8 cellular contexts compared by ENCODE assay signal in the genomic region with DNA sequence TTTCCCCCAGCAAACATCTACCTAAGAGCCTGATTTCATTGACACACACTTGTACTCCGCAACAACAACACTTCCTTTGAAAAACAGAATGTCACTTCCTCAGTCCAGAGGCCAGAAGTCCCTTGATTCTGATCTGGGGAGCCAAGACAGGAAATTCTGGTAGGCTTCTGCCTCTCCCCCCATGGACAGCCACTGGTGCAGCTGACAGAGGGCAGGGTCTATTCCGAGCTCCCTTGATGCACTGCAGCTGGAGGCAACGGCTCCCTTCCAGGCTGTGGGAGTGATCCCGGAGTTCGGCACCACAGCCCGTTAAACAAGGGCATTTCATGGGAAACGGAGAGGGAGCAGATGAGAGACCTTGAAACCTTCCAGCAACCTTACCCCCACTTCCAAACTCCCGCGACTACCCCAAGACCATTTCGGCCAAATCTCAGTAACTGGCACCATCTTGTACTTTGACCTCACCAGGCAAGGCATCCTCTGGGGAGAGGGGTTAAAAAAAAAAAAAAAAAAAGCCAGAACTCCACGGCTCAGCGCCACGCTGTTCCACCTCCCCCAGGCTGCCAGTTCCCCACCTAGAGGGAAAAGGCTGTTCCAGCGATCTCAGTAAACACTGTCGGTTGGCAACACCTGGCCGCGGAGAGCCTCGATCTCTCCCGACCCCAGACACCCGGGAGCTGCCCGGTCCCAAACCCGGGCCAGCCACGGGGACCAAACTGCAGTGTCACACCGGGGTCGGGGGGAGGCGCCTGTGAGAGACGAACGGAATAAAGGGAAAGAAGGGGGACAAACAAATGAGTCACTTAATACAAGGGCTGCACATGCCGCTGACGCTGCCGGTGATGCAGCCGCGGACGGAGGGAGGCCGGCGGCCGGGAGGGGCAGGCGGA. TPM values are rescaled to one million over a fixed set of nuclear protein-coding genes. Genes with fewer than 3 reads are reported as not detected.
DNase-seq lines count a peak whose midpoint lies in the region; ATAC-seq and TF ChIP-seq lines count a peak whose summit lies in the region.

No MANE protein-coding gene starts in this region.

- no peaks in the 10 kb centered on the region for H3K36me3 Mint-ChIP-seq in activated naive CD8-positive, alpha-beta T cell treated with anti-CD3 and anti-CD28 coated beads, Interleukin-2, amount 50 U/mL, for 24 hours (ENCODE audit: low read depth)
- H3K36me3 Mint-ChIP-seq in type B pancreatic cell = peaks cover under 1% of the 10 kb centered on the region

- DNase-seq in NCI-H1105 treated with DMSO at 0.1 percent for 48 hours (lab: John Stamatoyannopoulos, UW) = peak; percentile 78
- DNase-seq in SW 1271 (lab: John Stamatoyannopoulos, UW) = peak; percentile 62 to 79
- DNase-seq in activated naive CD8-positive, alpha-beta T cell treated with anti-CD3 and anti-CD28 coated beads, Interleukin-2, amount 50 U/mL, for 24 hours = peak; percentile 77
- peak; percentile 87 to 93 (median 89) for DNase-seq in heart left ventricle
- DNase-seq in pons (ENCODE audit: low spot score) = peak; percentile 91
- DNase-seq in type B pancreatic cell (ENCODE audit: extremely low spot score, unreplicated experiment) = peak; percentile 82

- H3K4me1 ChIP-seq in heart left ventricle = peaks cover 0 to 60% (median 32%) of the 10 kb centered on the region in 12 donors

- no peaks in the 10 kb centered on the region for H3K36me3 ChIP-seq in heart left ventricle

- H3K9me3 ChIP-seq in heart left ventricle = peaks cover 0 to 1% (median 0%) of the 10 kb centered on the region in 12 donors

- peak in 11 of 12 donors; percentile 25 to 67 (median 52) for TF ChIP-seq CTCF in heart left ventricle (IDR thresholded peaks at IDR 0.05)
- TF ChIP-seq CTCF in type B pancreatic cell (conservative IDR thresholded peaks at IDR 0.05) = peak; percentile 70

- peak overlapping the region; percentile 93 to 99 (median 97) for H3K27ac ChIP-seq in heart left ventricle

- 1% methylated on average over 37 to 38 of the region's 38 CpGs for WGBS in heart left ventricle, 4 donors

- H3K27ac Mint-ChIP-seq in activated naive CD8-positive, alpha-beta T cell treated with anti-CD3 and anti-CD28 coated beads, Interleukin-2, amount 50 U/mL, for 24 hours = peak overlapping the region; percentile 73
- peak overlapping the region; percentile 97 for H3K27ac Mint-ChIP-seq in type B pancreatic cell

- intact Hi-C loops in heart left ventricle (cut with DNase I) = loop anchor here (2.0 to 10.0 kb wide), 13 partner anchors 62 to 279 kb away; a partner anchor contains a TSS

- H3K4me3 Mint-ChIP-seq in activated naive CD8-positive, alpha-beta T cell treated with anti-CD3 and anti-CD28 coated beads, Interleukin-2, amount 50 U/mL, for 24 hours = peak overlapping the region; percentile 83
- H3K4me3 Mint-ChIP-seq in type B pancreatic cell = peak overlapping the region; percentile 98

- peak in 1 of 2 donors; percentile 87 for TF ChIP-seq POLR2A in heart left ventricle (IDR thresholded peaks at IDR 0.05)

- no peaks in the 10 kb centered on the region for H3K27me3 ChIP-seq in heart left ventricle

- H3K9me3 Mint-ChIP-seq in activated naive CD8-positive, alpha-beta T cell treated with anti-CD3 and anti-CD28 coated beads, Interleukin-2, amount 50 U/mL, for 24 hours = no peaks in the 10 kb centered on the region
- H3K9me3 Mint-ChIP-seq in type B pancreatic cell = no peaks in the 10 kb centered on the region

- peak overlapping the region; percentile 66; the same call in 1 of the 2 replicates for H3K4me3 ChIP-seq in GM08714 (ENCODE audit: low read length)
- H3K4me3 ChIP-seq in heart left ventricle = peak overlapping the region; percentile 58 to 100 (median 88)

- peaks cover 33% of the 10 kb centered on the region for H3K27me3 Mint-ChIP-seq in activated naive CD8-positive, alpha-beta T cell treated with anti-CD3 and anti-CD28 coated beads, Interleukin-2, amount 50 U/mL, for 24 hours
- H3K27me3 Mint-ChIP-seq in type B pancreatic cell = no peaks in the 10 kb centered on the region

- ATAC-seq in HG02759 (IDR thresholded peaks at IDR 0.05; ENCODE audit: unreplicated experiment) (peak; percentile 51), heart left ventricle (peak; percentile 67 to 78 (median 74))
- ATAC-seq in activated naive CD8-positive, alpha-beta T cell treated with anti-CD3 and anti-CD28 coated beads, Interleukin-2, amount 50 U/mL, for 24 hours = peak; percentile 61

- H3K4me1 Mint-ChIP-seq in activated naive CD8-positive, alpha-beta T cell treated with anti-CD3 and anti-CD28 coated beads, Interleukin-2, amount 50 U/mL, for 24 hours = peaks cover 35% of the 10 kb centered on the region
- H3K4me1 Mint-ChIP-seq in type B pancreatic cell (ENCODE audit: unreplicated experiment) = peaks cover 33% of the 10 kb centered on the region

RNA-seq across cellular contexts. Expression of a gene that starts 1.1 kb away (rescaled TPM):
- 10 to 100 TPM; 25.6 to 53.0 (median 32.0) TPM for total RNA-seq in heart left ventricle
- polyA plus RNA-seq in heart left ventricle = 10 to 100 TPM in 1 of 2 donors, 1 to 10 TPM in 1; 6.1 to 19.3 TPM
- 23.3 and 24.5 TPM in 2 replicates for total RNA-seq in type B pancreatic cell (ENCODE audit: low replicate concordance)

Comparison
In these comparisons a context has a peak if more than half of its experiments do, and no peak if none do; other contexts are left out.
1. Peak in every context shown above with its lines: DNase-seq, ATAC-seq, H3K4me3 ChIP-seq and H3K27ac ChIP-seq.